ENCODE assay signal across 1 cellular context in genomic region chr11:73907191-73907590, GRCh38.
TF ChIP-seq lines count a peak whose summit lies in the region.

No MANE protein-coding gene starts in this region.

TF ChIP-seq in HepG2, 621 proteins besides CTCF, POLR2A, EP300 and RAD21:
- TF ChIP-seq ZBTB33 (CRISPR knock-in tag; IDR thresholded peaks at IDR 0.05) (peak; percentile 67), STAG1 (CRISPR knock-in tag; IDR thresholded peaks at IDR 0.05) (peak; percentile 11; the same call in 1 of the 2 replicates), ISL2 (CRISPR knock-in tag; IDR thresholded peaks at IDR 0.05) (no peak), ZNF878 (CRISPR knock-in tag; IDR thresholded peaks at IDR 0.05) (no peak), CEBPB (IDR thresholded peaks at IDR 0.05; ENCODE audit: borderline replicate concordance, low read depth, low read length) (peak; percentile 10; the same call in 1 of the 2 replicates), NR2F6 (IDR thresholded peaks at IDR 0.05) (no peak), NR2F6 (CRISPR knock-in tag; IDR thresholded peaks at IDR 0.05) (no peak), BORCS8-MEF2B (CRISPR knock-in tag; IDR thresholded peaks at IDR 0.05) (no peak), ZFP1 (CRISPR knock-in tag; IDR thresholded peaks at IDR 0.05) (peak; percentile 46; the same call in 1 of the 2 replicates), HDAC6 (IDR thresholded peaks at IDR 0.05; ENCODE audit: low read depth, low read length) (no peak), WIZ (CRISPR knock-in tag; IDR thresholded peaks at IDR 0.05) (no peak), NR0B2 (CRISPR knock-in tag; IDR thresholded peaks at IDR 0.05) (no peak), ZNF776 (CRISPR knock-in tag; IDR thresholded peaks at IDR 0.05) (no peak)
TF ChIP-seq in HepG2: peak in this region for 4.
